Comparison of ENCODE assay signal across 1 cellular context in genomic region chrX:132004728-132005127, GRCh38.
TF ChIP-seq lines count a peak whose summit lies in the region.

No MANE protein-coding gene starts in this region.

TF ChIP-seq in SK-N-SH, 30 proteins besides CTCF, POLR2A, EP300 and RAD21 (continued from another document):
- TF ChIP-seq USF1 (IDR thresholded peaks at IDR 0.05; ENCODE audit: borderline replicate concordance, low read depth) (no peak), ZBTB33 (IDR thresholded peaks at IDR 0.05; ENCODE audit: borderline replicate concordance, low read depth) (no peak), GABPA (IDR thresholded peaks at IDR 0.05; ENCODE audit: low read depth) (no peak), SIN3A (IDR thresholded peaks at IDR 0.05; ENCODE audit: borderline replicate concordance, low read depth, low read length) (no peak), USF2 (IDR thresholded peaks at IDR 0.05; ENCODE audit: borderline replicate concordance, low read depth, low read length) (no peak), MXI1 (IDR thresholded peaks at IDR 0.05; ENCODE audit: low read depth, low read length) (no peak)
